Comparison of ENCODE assay signal across 11 cellular contexts in genomic region chr4:6469898-6470501, GRCh38. TPM values are rescaled to one million over a fixed set of nuclear protein-coding genes. Genes with fewer than 3 reads are reported as not detected.
DNase-seq lines count a peak whose midpoint lies in the region; ATAC-seq and TF ChIP-seq lines count a peak whose summit lies in the region.
"Had no signal": no experiment of that assay in that cellular context is flagged by ENCODE, and none has a peak within 500 bp of the region (broad histone marks: within the 10 kb centered on the region; RNA-seq: fewer than 3 reads in every experiment).

No MANE protein-coding gene starts in this region.

- peaks cover 24% of the 10 kb centered on the region for H3K27me3 ChIP-seq in CD4-positive, alpha-beta memory T cell (ENCODE audit: insufficient read depth, low read length)
- peaks cover 0 to 4% of the 10 kb centered on the region in 2 donors for H3K27me3 ChIP-seq in right atrium auricular region

- peak overlapping the region; percentile 3 to 62 (median 43) for H3K4me3 Mint-ChIP-seq in CD4-positive, alpha-beta memory T cell
- peak overlapping the region; percentile 23 for H3K4me3 Mint-ChIP-seq in activated CD8-positive, alpha-beta memory T cell treated with anti-CD3 and anti-CD28 coated beads, Interleukin-2, amount 10 ng/mL, durations not matched to agents 7 days and 5 days
- H3K4me3 Mint-ChIP-seq in progenitor cell of endocrine pancreas (ENCODE audit: low read depth): peak overlapping the region; percentile 61

- no peaks in the 10 kb centered on the region for H3K9me3 ChIP-seq in CD4-positive, alpha-beta memory T cell (ENCODE audit: control insufficient read depth in 1 of 2, low read length in 2 of 2)
- H3K9me3 ChIP-seq in right atrium auricular region: no peaks in the 10 kb centered on the region

- peaks cover 35 to 37% of the 10 kb centered on the region in 2 donors for H3K27me3 Mint-ChIP-seq in CD4-positive, alpha-beta memory T cell
- peaks cover 50% of the 10 kb centered on the region for H3K27me3 Mint-ChIP-seq in activated CD8-positive, alpha-beta memory T cell treated with anti-CD3 and anti-CD28 coated beads, Interleukin-2, amount 10 ng/mL, durations not matched to agents 7 days and 5 days
- peaks cover 75% of the 10 kb centered on the region for H3K27me3 Mint-ChIP-seq in progenitor cell of endocrine pancreas

- TF ChIP-seq CTCF in right atrium auricular region (IDR thresholded peaks at IDR 0.05): no peak
- TF ChIP-seq CTCF in progenitor cell of endocrine pancreas (IDR thresholded peaks at IDR 0.05; ENCODE audit: unreplicated experiment): no peak

- no peaks in the 10 kb centered on the region for H3K4me1 ChIP-seq in CD4-positive, alpha-beta memory T cell (ENCODE audit: insufficient read depth, low read length)
- H3K4me1 ChIP-seq in right atrium auricular region: peaks cover 0 to 19% of the 10 kb centered on the region in 2 donors

- H3K4me3 ChIP-seq in CD4-positive, alpha-beta memory T cell (ENCODE audit: low read length in 2 of 2): no peak overlapping the region
- H3K4me3 ChIP-seq in right atrium auricular region: peak overlapping the region; percentile 35 to 54

- no peaks in the 10 kb centered on the region for H3K36me3 ChIP-seq in CD4-positive, alpha-beta memory T cell (ENCODE audit: insufficient read depth, low read length)
- no peaks in the 10 kb centered on the region for H3K36me3 ChIP-seq in right atrium auricular region

- H3K27ac ChIP-seq in CD4-positive, alpha-beta memory T cell (ENCODE audit: low read depth, low read length): no peak overlapping the region
- H3K27ac ChIP-seq in right atrium auricular region: no peak overlapping the region

- CTCF ChIA-PET in CD4-positive, alpha-beta memory T cell (lab: Charles Lee; ENCODE audit: partially characterized antibody): no interaction called here
- CTCF ChIA-PET in activated CD8-positive, alpha-beta memory T cell treated with anti-CD3 and anti-CD28 coated beads, Interleukin-2, amount 10 ng/mL, durations not matched to agents 7 days and 5 days (lab: Charles Lee): no interaction called here

- POLR2A ChIA-PET in CD4-positive, alpha-beta memory T cell (lab: Charles Lee; ENCODE audit: partially characterized antibody): no interaction called here

- H3K27ac Mint-ChIP-seq in CD4-positive, alpha-beta memory T cell: no peak overlapping the region
- no peak overlapping the region for H3K27ac Mint-ChIP-seq in activated CD8-positive, alpha-beta memory T cell treated with anti-CD3 and anti-CD28 coated beads, Interleukin-2, amount 10 ng/mL, durations not matched to agents 7 days and 5 days
- H3K27ac Mint-ChIP-seq in progenitor cell of endocrine pancreas: no peak overlapping the region

- peaks cover 2 to 7% (median 4%) of the 10 kb centered on the region in 4 donors for H3K4me1 Mint-ChIP-seq in CD4-positive, alpha-beta memory T cell
- H3K4me1 Mint-ChIP-seq in activated CD8-positive, alpha-beta memory T cell treated with anti-CD3 and anti-CD28 coated beads, Interleukin-2, amount 10 ng/mL, durations not matched to agents 7 days and 5 days: peaks cover 3% of the 10 kb centered on the region
- H3K4me1 Mint-ChIP-seq in progenitor cell of endocrine pancreas (ENCODE audit: low read depth): peaks cover 3% of the 10 kb centered on the region

- no peak for DNase-seq in CD4-positive, alpha-beta memory T cell
- no peak for DNase-seq in activated CD8-positive, alpha-beta memory T cell treated with anti-CD3 and anti-CD28 coated beads, Interleukin-2, amount 10 ng/mL, durations not matched to agents 7 days and 5 days
- DNase-seq in right atrium auricular region (ENCODE audit: low spot score): peak; percentile 28
- peak; percentile 6 for DNase-seq in progenitor cell of endocrine pancreas (ENCODE audit: low spot score, unreplicated experiment)
- no peak for DNase-seq in SW480 (ENCODE audit: low spot score)
- DNase-seq in GM03348 (ENCODE audit: low spot score): no peak
- DNase-seq: activated naive CD4-positive, alpha-beta T cell treated with Interleukin-2 at 50 U/mL for 16 hours; DMS79; NCI-H1694 had no signal

- no peaks in the 10 kb centered on the region for H3K36me3 Mint-ChIP-seq in CD4-positive, alpha-beta memory T cell
- no peaks in the 10 kb centered on the region for H3K36me3 Mint-ChIP-seq in activated CD8-positive, alpha-beta memory T cell treated with anti-CD3 and anti-CD28 coated beads, Interleukin-2, amount 10 ng/mL, durations not matched to agents 7 days and 5 days
- no peaks in the 10 kb centered on the region for H3K36me3 Mint-ChIP-seq in progenitor cell of endocrine pancreas (ENCODE audit: insufficient read depth)

- no peaks in the 10 kb centered on the region for H3K9me3 Mint-ChIP-seq in CD4-positive, alpha-beta memory T cell
- no peaks in the 10 kb centered on the region for H3K9me3 Mint-ChIP-seq in activated CD8-positive, alpha-beta memory T cell treated with anti-CD3 and anti-CD28 coated beads, Interleukin-2, amount 10 ng/mL, durations not matched to agents 7 days and 5 days (ENCODE audit: low read depth)
- no peaks in the 10 kb centered on the region for H3K9me3 Mint-ChIP-seq in progenitor cell of endocrine pancreas (ENCODE audit: low read depth)

- intact Hi-C loops in CD4-positive, alpha-beta memory T cell (cut with micrococcal nuclease): no loop called here

- ATAC-seq in activated CD8-positive, alpha-beta memory T cell treated with anti-CD3 and anti-CD28 coated beads, Interleukin-2, amount 10 ng/mL, durations not matched to agents 7 days and 5 days: no peak
- ATAC-seq in GM21447 (IDR thresholded peaks at IDR 0.05; ENCODE audit: unreplicated experiment): no peak
- ATAC-seq in HG03354 (IDR thresholded peaks at IDR 0.05; ENCODE audit: poor library complexity, severe bottlenecking, unreplicated experiment): no peak

RNA-seq across cellular contexts. Expression of gene PPP2R2C, which starts 2.4 kb away (rescaled TPM):
- not detected for total RNA-seq in CD4-positive, alpha-beta memory T cell
- polyA plus RNA-seq in CD4-positive, alpha-beta memory T cell: not detected
- total RNA-seq in activated CD8-positive, alpha-beta memory T cell treated with anti-CD3 and anti-CD28 coated beads, Interleukin-2, amount 10 ng/mL, durations not matched to agents 7 days and 5 days: not detected
- total RNA-seq in right atrium auricular region (1 to 10 TPM; 4.6 to 5.7 TPM), progenitor cell of endocrine pancreas (0.19 and 0.29 TPM in 2 replicates)

Comparison
In these comparisons a context has a peak if more than half of its experiments do, and no peak if none do; other contexts are left out.
1. DNase-seq: peak in right atrium auricular region (single experiment) and progenitor cell of endocrine pancreas (single experiment); none in CD4-positive, alpha-beta memory T cell (0 of 5), activated CD8-positive, alpha-beta memory T cell treated with anti-CD3 and anti-CD28 coated beads, Interleukin-2, amount 10 ng/mL, durations not matched to agents 7 days and 5 days (single experiment), SW480 (single experiment) and GM03348 (single experiment).
2. H3K4me3 ChIP-seq: peak in right atrium auricular region (2 of 2); none in CD4-positive, alpha-beta memory T cell (0 of 2).
3. Peak in every context shown above with its lines, with median percentiles within 50 percentile points of each other: H3K4me3 Mint-ChIP-seq.